In the genomic region with DNA sequence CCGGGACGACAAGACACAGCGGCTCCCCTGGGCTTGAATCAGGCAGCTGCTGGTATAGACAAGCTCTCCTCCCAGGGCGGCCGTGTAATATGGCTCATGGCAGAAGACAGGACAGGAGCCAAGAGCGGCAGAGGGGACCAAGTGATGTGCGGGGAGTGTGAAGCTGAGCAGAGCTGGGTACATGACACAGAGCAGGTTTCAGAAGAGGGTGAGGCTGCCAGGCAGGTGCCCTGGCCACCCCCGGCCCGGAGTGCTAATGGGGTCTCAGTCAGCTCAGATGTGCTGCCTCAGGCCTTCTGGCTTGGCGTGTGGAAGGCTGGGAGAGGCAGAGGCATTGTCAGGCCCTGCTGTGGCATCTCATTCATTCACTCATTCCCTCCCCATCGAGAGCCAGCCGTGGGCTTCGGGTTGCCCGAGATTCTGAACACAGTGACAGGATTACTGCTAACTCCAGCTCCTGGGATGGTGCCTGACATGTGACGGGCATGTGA, we compare ENCODE assay signal across 21 cellular contexts.
DNase-seq lines count a peak whose midpoint lies in the region; ATAC-seq and TF ChIP-seq lines count a peak whose summit lies in the region.
"Had no signal": no experiment of that assay in that cellular context is flagged by ENCODE, and none has a peak within 500 bp of the region (broad histone marks: within the 10 kb centered on the region; RNA-seq: fewer than 3 reads in every experiment).

No MANE protein-coding gene starts in this region.

- H3K36me3 ChIP-seq in esophagus muscularis mucosa, result no peaks in the 10 kb centered on the region
- H3K36me3 ChIP-seq: gastrocnemius medialis, neutrophil, SJSA1, tibial nerve had no signal

- H3K27ac Mint-ChIP-seq in activated naive CD4-positive, alpha-beta T cell treated with anti-CD3 and anti-CD28 coated beads, Interleukin-2, amount 50 U/mL, for 24 hours, result peak overlapping the region; percentile 88
- peak overlapping the region; percentile 92 for H3K27ac Mint-ChIP-seq in glutamatergic neuron (ENCODE audit: unreplicated experiment)
- peak overlapping the region; percentile 94 for H3K27ac Mint-ChIP-seq in stimulated activated effector memory CD8-positive, alpha-beta T cell treated with anti-CD3 and anti-CD28 coated beads, Interleukin-12 subunit alpha, Interleukin-12 subunit beta, amount 100 ng/mL, for 72 hours

- H3K9me3 Mint-ChIP-seq in activated naive CD4-positive, alpha-beta T cell treated with anti-CD3 and anti-CD28 coated beads, Interleukin-2, amount 50 U/mL, for 24 hours, result no peaks in the 10 kb centered on the region
- H3K9me3 Mint-ChIP-seq in glutamatergic neuron (ENCODE audit: unreplicated experiment), result peaks cover 11% of the 10 kb centered on the region
- H3K9me3 Mint-ChIP-seq in stimulated activated effector memory CD8-positive, alpha-beta T cell treated with anti-CD3 and anti-CD28 coated beads, Interleukin-12 subunit alpha, Interleukin-12 subunit beta, amount 100 ng/mL, for 72 hours, result no peaks in the 10 kb centered on the region

- H3K27me3 ChIP-seq in esophagus muscularis mucosa, result peaks cover 0 to 62% (median 2%) of the 10 kb centered on the region in 4 donors
- H3K27me3 ChIP-seq: neutrophil, SJSA1 had no signal

- WGBS in esophagus muscularis mucosa, result 81% methylated on average over 15 of the region's 15 CpGs

- intact Hi-C loops in esophagus muscularis mucosa (cut with DNase I), result no loop called here

- ATAC-seq in stimulated activated effector memory CD8-positive, alpha-beta T cell treated with anti-CD3 and anti-CD28 coated beads, Interleukin-12 subunit alpha, Interleukin-12 subunit beta, amount 100 ng/mL, for 72 hours, result no peak
- ATAC-seq: gastrocnemius medialis, HCT116, mucosa of descending colon, right cardiac atrium had no signal

- TF ChIP-seq EP300 in esophagus muscularis mucosa (IDR thresholded peaks at IDR 0.05), result no peak

- no peak overlapping the region for H3K4me3 ChIP-seq in esophagus muscularis mucosa
- H3K4me3 ChIP-seq: gastrocnemius medialis, mucosa of descending colon, SJSA1, tibial nerve had no signal

- no peaks in the 10 kb centered on the region for H3K9me3 ChIP-seq in esophagus muscularis mucosa
- H3K9me3 ChIP-seq: gastrocnemius medialis, mucosa of descending colon, neutrophil, SJSA1, tibial nerve had no signal

- peaks cover 10% of the 10 kb centered on the region for H3K36me3 Mint-ChIP-seq in activated naive CD4-positive, alpha-beta T cell treated with anti-CD3 and anti-CD28 coated beads, Interleukin-2, amount 50 U/mL, for 24 hours
- H3K36me3 Mint-ChIP-seq in glutamatergic neuron (ENCODE audit: unreplicated experiment), result no peaks in the 10 kb centered on the region
- H3K36me3 Mint-ChIP-seq in stimulated activated effector memory CD8-positive, alpha-beta T cell treated with anti-CD3 and anti-CD28 coated beads, Interleukin-12 subunit alpha, Interleukin-12 subunit beta, amount 100 ng/mL, for 72 hours, result peaks cover 95% of the 10 kb centered on the region

- TF ChIP-seq POLR2A in esophagus muscularis mucosa (IDR thresholded peaks at IDR 0.05; ENCODE audit: low read depth), result no peak

- H3K27me3 Mint-ChIP-seq in activated naive CD4-positive, alpha-beta T cell treated with anti-CD3 and anti-CD28 coated beads, Interleukin-2, amount 50 U/mL, for 24 hours, result no peaks in the 10 kb centered on the region
- peaks cover 7% of the 10 kb centered on the region for H3K27me3 Mint-ChIP-seq in glutamatergic neuron (ENCODE audit: unreplicated experiment)

- no peak overlapping the region for H3K4me3 Mint-ChIP-seq in activated naive CD4-positive, alpha-beta T cell treated with anti-CD3 and anti-CD28 coated beads, Interleukin-2, amount 50 U/mL, for 24 hours
- H3K4me3 Mint-ChIP-seq in glutamatergic neuron (ENCODE audit: unreplicated experiment), result no peak overlapping the region
- no peak overlapping the region for H3K4me3 Mint-ChIP-seq in stimulated activated effector memory CD8-positive, alpha-beta T cell treated with anti-CD3 and anti-CD28 coated beads, Interleukin-12 subunit alpha, Interleukin-12 subunit beta, amount 100 ng/mL, for 72 hours

- no peak for DNase-seq in activated naive CD4-positive, alpha-beta T cell treated with anti-CD3 and anti-CD28 coated beads, Interleukin-2, amount 50 U/mL, for 16 hours
- peak; percentile 38 for DNase-seq in SK-MEL-5 (ENCODE audit: low read depth, low spot score)
- peak; percentile 61 for DNase-seq in glutamatergic neuron
- DNase-seq in stimulated activated effector memory CD8-positive, alpha-beta T cell treated with anti-CD3 and anti-CD28 coated beads, Interleukin-12 subunit alpha, Interleukin-12 subunit beta, amount 100 ng/mL, for 72 hours (ENCODE audit: low spot score in 2 of 2), result no peak
- DNase-seq in HuH-7.5 (ENCODE audit: low spot score), result no peak
- no peak for DNase-seq in esophagus muscularis mucosa (ENCODE audit: extremely low spot score)
- DNase-seq in cerebellar cortex (ENCODE audit: low spot score), result no peak
- DNase-seq: activated CD4-positive, alpha-beta T cell treated with anti-CD3 and anti-CD28 coated beads for 48 hours; erythroblast; gastrocnemius medialis; mucosa of descending colon; NCI-H1417 treated with DMSO at 0.1 percent for 48 hours; NCI-H69; OCI-M1; stimulated activated naive CD4-positive, alpha-beta T cell had no signal

- TF ChIP-seq CTCF in glutamatergic neuron (IDR thresholded peaks at IDR 0.05; ENCODE audit: partially characterized antibody, unreplicated experiment) (no peak), esophagus muscularis mucosa (IDR thresholded peaks at IDR 0.05) (no peak)

- H3K27ac ChIP-seq in esophagus muscularis mucosa (replicated peaks in 1 of 4), result no peak overlapping the region
- H3K27ac ChIP-seq: gastrocnemius medialis, neutrophil, SJSA1, tibial nerve had no signal

- in situ Hi-C loops in SK-MEL-5 (cut with HindIII; ENCODE audit: low pct_unique_long_range_greater_than_20kb, low sequenced_read_pairs), result no loop called here

- peaks cover 7% of the 10 kb centered on the region for H3K4me1 Mint-ChIP-seq in activated naive CD4-positive, alpha-beta T cell treated with anti-CD3 and anti-CD28 coated beads, Interleukin-2, amount 50 U/mL, for 24 hours
- H3K4me1 Mint-ChIP-seq in glutamatergic neuron (ENCODE audit: low read depth, unreplicated experiment), result peaks cover 12% of the 10 kb centered on the region
- peaks cover 15% of the 10 kb centered on the region for H3K4me1 Mint-ChIP-seq in stimulated activated effector memory CD8-positive, alpha-beta T cell treated with anti-CD3 and anti-CD28 coated beads, Interleukin-12 subunit alpha, Interleukin-12 subunit beta, amount 100 ng/mL, for 72 hours

- H3K4me1 ChIP-seq in esophagus muscularis mucosa, result no peaks in the 10 kb centered on the region
- H3K4me1 ChIP-seq: gastrocnemius medialis, tibial nerve had no signal

Comparison
In these comparisons a context has a peak if more than half of its experiments do, and no peak if none do; other contexts are left out.
1. DNase-seq: peak in SK-MEL-5 (single experiment) and glutamatergic neuron (single experiment); none in activated naive CD4-positive, alpha-beta T cell treated with anti-CD3 and anti-CD28 coated beads, Interleukin-2, amount 50 U/mL, for 16 hours (single experiment), stimulated activated effector memory CD8-positive, alpha-beta T cell treated with anti-CD3 and anti-CD28 coated beads, Interleukin-12 subunit alpha, Interleukin-12 subunit beta, amount 100 ng/mL, for 72 hours (0 of 2), HuH-7.5 (single experiment), esophagus muscularis mucosa (single experiment) and cerebellar cortex (single experiment).
2. Peak in every context shown above with its lines, with median percentiles within 50 percentile points of each other: H3K27ac Mint-ChIP-seq.